In the genomic region with DNA sequence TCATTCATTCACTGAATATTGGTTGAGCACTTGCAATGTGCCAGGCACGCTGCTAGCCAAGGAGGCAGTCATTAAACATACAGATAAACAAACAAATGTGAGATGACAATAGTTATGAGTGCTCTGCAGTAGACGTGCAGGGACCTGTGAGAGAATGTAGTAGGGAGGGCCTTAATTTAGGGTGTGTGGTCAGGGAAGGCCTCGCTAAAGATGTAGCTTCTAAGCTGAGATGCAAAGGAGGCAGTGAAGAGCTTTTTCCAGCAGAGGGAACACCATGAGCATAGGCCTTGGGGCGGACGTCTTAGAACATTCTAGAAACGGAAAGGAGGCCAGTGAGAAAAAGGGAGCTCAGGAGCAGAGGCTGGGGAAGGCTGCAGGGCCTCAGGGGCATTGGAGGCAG, we compare ENCODE assay signal across 12 cellular contexts. TPM values are rescaled to one million over a fixed set of nuclear protein-coding genes. Genes with fewer than 3 reads are reported as not detected.
DNase-seq lines count a peak whose midpoint lies in the region; ATAC-seq, FAIRE-seq and TF ChIP-seq lines count a peak whose summit lies in the region.
"Had no signal": no experiment of that assay in that cellular context is flagged by ENCODE, and none has a peak within 500 bp of the region (broad histone marks: within the 10 kb centered on the region; RNA-seq: fewer than 3 reads in every experiment).

No MANE protein-coding gene starts in this region.

- no peaks in the 10 kb centered on the region for H3F3A ChIP-seq in PC-9 (ENCODE audit: insufficient read depth, low read depth)

- H3K27me3 ChIP-seq in GM12878 (replicated peaks in 1 of 2; ENCODE audit: control insufficient read depth in 2 of 2, insufficient read depth in 2 of 2, low read length in 1 of 2) (no peaks in the 10 kb centered on the region), PC-9 (ENCODE audit: insufficient read depth, low read depth) (no peaks in the 10 kb centered on the region)
- H3K27me3 ChIP-seq: suprapubic skin had no signal

- SMC1A ChIA-PET in GM12878 (lab: Charles Lee; ENCODE audit: uncharacterized antibody, unreplicated experiment): interaction anchor here (0.8 to 8.7 kb wide), 13 partner anchors 14 to 400 kb away, joined by 3 to 72 read pairs (median 8); a partner anchor contains a TSS

- intact Hi-C loops in GM12878 (cut with micrococcal nuclease; ENCODE audit: unreplicated experiment): loop anchor here (5.0 kb wide), 2 partner anchors 302 to 333 kb away; a partner anchor contains a TSS
- intact Hi-C loops in PC-9 (cut with micrococcal nuclease; ENCODE audit: unreplicated experiment): no loop called here

- H3K4me2 ChIP-seq in GM12878 (ENCODE audit: control insufficient read depth, insufficient read depth): peak overlapping the region; percentile 100
- H3K4me2 ChIP-seq in PC-9: no peak overlapping the region
- H3K4me2 ChIP-seq: hepatocyte had no signal

- H3K27ac Mint-ChIP-seq in activated CD4-positive, alpha-beta T cell treated with anti-CD3 and anti-CD28 coated beads, Interleukin-2, amount 10 ng/mL, durations not matched to agents 7 days and 5 days: peak overlapping the region; percentile 96
- H3K27ac Mint-ChIP-seq in stimulated activated effector memory CD8-positive, alpha-beta T cell treated with anti-CD3 and anti-CD28 coated beads, Interleukin-12 subunit alpha, Interleukin-12 subunit beta, amount 100 ng/mL, for 72 hours: peak overlapping the region; percentile 99

- TF ChIP-seq RAD21 in GM12878 (IDR thresholded peaks at IDR 0.05; ENCODE audit: insufficient read depth, low read depth, low read length): no peak

- peaks cover 7% of the 10 kb centered on the region for H3K27me3 Mint-ChIP-seq in activated CD4-positive, alpha-beta T cell treated with anti-CD3 and anti-CD28 coated beads, Interleukin-2, amount 10 ng/mL, durations not matched to agents 7 days and 5 days

- no peak for TF ChIP-seq EP300 in GM12878 (IDR thresholded peaks at IDR 0.05; ENCODE audit: borderline replicate concordance in 1 of 2, control insufficient read depth in 1 of 2, low read depth in 2 of 2, low read length in 2 of 2)

- in situ Hi-C loops in GM12878 (cut with MboI): no loop called here

- H2AFZ ChIP-seq in GM12878 (ENCODE audit: control insufficient read depth, low read depth, low read length): peak overlapping the region; percentile 63
- H2AFZ ChIP-seq in PC-9: no peak overlapping the region
- H2AFZ ChIP-seq: hepatocyte had no signal

- H3K79me2 ChIP-seq in GM12878 (ENCODE audit: control insufficient read depth, insufficient read depth, low read length) (peaks cover 11% of the 10 kb centered on the region), PC-9 (ENCODE audit: low read depth) (no peaks in the 10 kb centered on the region)
- H3K79me2 ChIP-seq: hepatocyte had no signal

- RAD21 ChIA-PET in GM12878 (lab: Charles Lee; ENCODE audit: unreplicated experiment): interaction anchor here (1.0 to 8.5 kb wide), 8 partner anchors 14 to 730 kb away, joined by 3 to 94 read pairs (median 20); a partner anchor contains a TSS

- DNase-seq in activated CD4-positive, alpha-beta T cell treated with anti-CD3 and anti-CD28 coated beads, Interleukin-2, amount 10 ng/mL, durations not matched to agents 7 days and 5 days: no peak
- no peak for DNase-seq in activated CD4-positive, alpha-beta T cell treated with anti-CD3 and anti-CD28 coated beads, Interleukin-2, amount 50 U/mL, for 4 hours
- peak; percentile 9 for DNase-seq in NAMALWA (ENCODE audit: low spot score)
- no peak for DNase-seq in GM12878 (ENCODE audit: low read depth, low spot score)
- DNase-seq in stimulated activated effector memory CD8-positive, alpha-beta T cell treated with anti-CD3 and anti-CD28 coated beads, Interleukin-12 subunit alpha, Interleukin-12 subunit beta, amount 100 ng/mL, for 72 hours (ENCODE audit: low spot score in 2 of 2): no peak
- DNase-seq in cortex of kidney (lab: John Stamatoyannopoulos, UW): no peak
- DNase-seq in PC-9: no peak
- no peak for DNase-seq in GM03348 (ENCODE audit: low spot score)
- DNase-seq: NCI-H2227 treated with DMSO at 0.1 percent for 48 hours had no signal

- no peak for ATAC-seq in GM12878
- no peak for ATAC-seq in stimulated activated effector memory CD8-positive, alpha-beta T cell treated with anti-CD3 and anti-CD28 coated beads, Interleukin-12 subunit alpha, Interleukin-12 subunit beta, amount 100 ng/mL, for 72 hours

- no peak for FAIRE-seq in GM12878 (lab: Jason Lieb, UNC)

- peaks cover 41% of the 10 kb centered on the region for H3K4me1 Mint-ChIP-seq in activated CD4-positive, alpha-beta T cell treated with anti-CD3 and anti-CD28 coated beads, Interleukin-2, amount 10 ng/mL, durations not matched to agents 7 days and 5 days
- H3K4me1 Mint-ChIP-seq in stimulated activated effector memory CD8-positive, alpha-beta T cell treated with anti-CD3 and anti-CD28 coated beads, Interleukin-12 subunit alpha, Interleukin-12 subunit beta, amount 100 ng/mL, for 72 hours: peaks cover 75% of the 10 kb centered on the region

- no peak for TF ChIP-seq POLR2A in GM12878 (IDR thresholded peaks at IDR 0.05; ENCODE audit: low read depth, low read length)

- H3K4me3 Mint-ChIP-seq in activated CD4-positive, alpha-beta T cell treated with anti-CD3 and anti-CD28 coated beads, Interleukin-2, amount 10 ng/mL, durations not matched to agents 7 days and 5 days: peak overlapping the region; percentile 15
- peak overlapping the region; percentile 71 for H3K4me3 Mint-ChIP-seq in stimulated activated effector memory CD8-positive, alpha-beta T cell treated with anti-CD3 and anti-CD28 coated beads, Interleukin-12 subunit alpha, Interleukin-12 subunit beta, amount 100 ng/mL, for 72 hours

- 62% methylated on average over 6 of the region's 6 CpGs for WGBS in GM12878 (ENCODE audit: insufficient coverage, insufficient replicate concordance, low lambda C conversion rate, missing lambda C conversion rate)

- H3K36me3 ChIP-seq in GM12878 (ENCODE audit: control insufficient read depth in 2 of 2, insufficient read depth in 2 of 2, low read length in 1 of 2) (peaks cover 0 to 2% of the 10 kb centered on the region in 2 experiments; a peak in 2 of 4 replicates), PC-9 (ENCODE audit: low read depth) (no peaks in the 10 kb centered on the region)
- H3K36me3 ChIP-seq: suprapubic skin had no signal

- no peaks in the 10 kb centered on the region for H3K9me3 Mint-ChIP-seq in activated CD4-positive, alpha-beta T cell treated with anti-CD3 and anti-CD28 coated beads, Interleukin-2, amount 10 ng/mL, durations not matched to agents 7 days and 5 days
- H3K9me3 Mint-ChIP-seq in stimulated activated effector memory CD8-positive, alpha-beta T cell treated with anti-CD3 and anti-CD28 coated beads, Interleukin-12 subunit alpha, Interleukin-12 subunit beta, amount 100 ng/mL, for 72 hours: peaks cover 3% of the 10 kb centered on the region

- H3K4me3 ChIP-seq in GM12878: no peak overlapping the region
- no peak overlapping the region for H3K4me3 ChIP-seq in PC-9
- H3K4me3 ChIP-seq: hepatocyte, suprapubic skin had no signal

- H3K27ac ChIP-seq in GM12878 (ENCODE audit: control insufficient read depth, insufficient read depth): peak overlapping the region; percentile 98
- H3K27ac ChIP-seq in PC-9: no peak overlapping the region
- H3K27ac ChIP-seq: hepatocyte, suprapubic skin had no signal

- CTCF ChIA-PET in activated CD4-positive, alpha-beta T cell treated with anti-CD3 and anti-CD28 coated beads, Interleukin-2, amount 10 ng/mL, durations not matched to agents 7 days and 5 days (lab: Charles Lee): interaction anchor here (0.8 to 2.6 kb wide), 8 partner anchors 9 to 340 kb away, joined by 3 to 10 read pairs (median 5); no protein-coding TSS in a partner anchor
- CTCF ChIA-PET in GM12878 (lab: Yijun Ruan, JAX): interaction anchor here (0.7 to 12.7 kb wide), 13 partner anchors 14 to 339 kb away, joined by 3 to 310 read pairs (median 7); a partner anchor contains a TSS
- CTCF ChIA-PET in PC-9 (lab: Charles Lee): interaction anchor here (0.6 to 0.7 kb wide), 2 partner anchors 11 to 584 kb away, joined by 3 read pairs; no protein-coding TSS in a partner anchor

- H3K9me3 ChIP-seq in GM12878 (replicated peaks; ENCODE audit: control insufficient read depth, insufficient read depth, low read length) (no peaks in the 10 kb centered on the region), PC-9 (ENCODE audit: insufficient read depth, low read depth) (no peaks in the 10 kb centered on the region)
- H3K9me3 ChIP-seq: suprapubic skin had no signal

- BruUV-seq in GM12878 (replicated peaks; lab: Mats Ljungman, UMichigan): no TSS peak
- no TSS peak for BruUV-seq in PC-9 (replicated peaks; lab: Mats Ljungman, UMichigan)

- H3K4me1 ChIP-seq in GM12878 (ENCODE audit: control insufficient read depth, insufficient read depth, low read length): peaks cover 64% of the 10 kb centered on the region
- peaks cover 16% of the 10 kb centered on the region for H3K4me1 ChIP-seq in PC-9 (replicated peaks; ENCODE audit: insufficient read depth)

- H4K20me1 ChIP-seq in GM12878 (ENCODE audit: control insufficient read depth, insufficient read depth) (no peaks in the 10 kb centered on the region), PC-9 (ENCODE audit: insufficient read depth) (no peaks in the 10 kb centered on the region)

- TF ChIP-seq CTCF in GM12878 (IDR thresholded peaks at IDR 0.05 in 2 of 3, conservative IDR thresholded peaks at IDR 0.05 in 1 of 3; ENCODE audit: control insufficient read depth in 2 of 3, extremely low read depth in 1 of 3, insufficient read depth in 1 of 3, low read depth in 3 of 3, low read length in 3 of 3): peak in 2 of 3 experiments; percentile 28 to 29; a peak in 3 of 6 replicates
- TF ChIP-seq CTCF in PC-9 (conservative IDR thresholded peaks at IDR 0.05): no peak

- peaks cover 7% of the 10 kb centered on the region for H3K36me3 Mint-ChIP-seq in activated CD4-positive, alpha-beta T cell treated with anti-CD3 and anti-CD28 coated beads, Interleukin-2, amount 10 ng/mL, durations not matched to agents 7 days and 5 days (ENCODE audit: low read depth)
- H3K36me3 Mint-ChIP-seq in stimulated activated effector memory CD8-positive, alpha-beta T cell treated with anti-CD3 and anti-CD28 coated beads, Interleukin-12 subunit alpha, Interleukin-12 subunit beta, amount 100 ng/mL, for 72 hours: no peaks in the 10 kb centered on the region

- H3K9me2 ChIP-seq in PC-9 (ENCODE audit: insufficient read depth): no peaks in the 10 kb centered on the region

- peak overlapping the region; percentile 85 for H3K9ac ChIP-seq in GM12878 (ENCODE audit: control insufficient read depth, insufficient read depth, low read length)

- POLR2A ChIA-PET in activated CD4-positive, alpha-beta T cell treated with anti-CD3 and anti-CD28 coated beads, Interleukin-2, amount 10 ng/mL, durations not matched to agents 7 days and 5 days (lab: Charles Lee): no interaction called here
- POLR2A ChIA-PET in GM12878 (lab: Charles Lee): interaction anchor here (0.6 to 6.2 kb wide), 10 partner anchors 19 to 383 kb away, joined by 3 to 51 read pairs (median 10); a partner anchor contains a TSS
- POLR2A ChIA-PET in PC-9 (lab: Charles Lee; ENCODE audit: unreplicated experiment): no interaction called here

RNA-seq across cellular contexts. Expression of a gene that starts 0.8 kb away (rescaled TPM):
- 10 to 100 TPM; 22.7 to 23.3 TPM for total RNA-seq in activated CD4-positive, alpha-beta T cell treated with anti-CD3 and anti-CD28 coated beads, Interleukin-2, amount 10 ng/mL, durations not matched to agents 7 days and 5 days
- total RNA-seq in GM12878 (2013; cell fraction: nucleolus; rRNA removed): 26.0 and 26.7 TPM in 2 replicates
- total RNA-seq in GM12878 (2014; rRNA removed) (91.2 and 96.2 TPM in 2 replicates), GM12878 (2014; rRNA removed; fragmentation: Illumina TruSeq; extraction: Trizol) (58.5 and 59.3 TPM in 2 replicates), GM12878 (2021) (65.6 and 66.5 TPM in 2 replicates), PC-9 (2021) (3.9 and 4.5 TPM in 2 replicates)
- polyA plus RNA-seq in GM12878 (2011; ENCODE audit: low read depth): 15.4 TPM
- polyA plus RNA-seq in GM12878 (2011; rRNA removed) (74.5 and 136 TPM in 2 replicates), GM12878 (2014; fragmentation: Illumina TruSeq; extraction: Trizol) (24.9 and 56.8 TPM in 2 replicates), GM12878 (2014; fragmentation: Nextera tagmentation; extraction: Ambion mirVana) (10 to 100 TPM; 22.9 to 29.8 TPM), GM12878 (2014; rRNA removed) (82.2 and 90.3 TPM in 2 replicates), GM12878 (2016; fragmentation: Nextera tagmentation; extraction: Ambion mirVana) (10 to 100 TPM; 78.5 to 84.5 TPM)
- polyA plus RNA-seq in GM12878 (2011; cell fraction: cytosol; rRNA removed): 163 and 194 TPM in 2 replicates
- 239 and 247 TPM in 2 replicates for polyA plus RNA-seq in GM12878 (2011; cell fraction: nucleus; rRNA removed)
- 24.0 and 30.9 TPM in 2 replicates for polyA plus RNA-seq in GM12878 (2012)
- polyA minus RNA-seq in GM12878 (2011; rRNA and poly(A)+ RNA removed): 76.7 and 132 TPM in 2 replicates
- polyA minus RNA-seq in GM12878 (2011; cell fraction: cytosol; rRNA and poly(A)+ RNA removed): 33.1 and 37.9 TPM in 2 replicates
- polyA minus RNA-seq in GM12878 (2011; cell fraction: nucleus; rRNA and poly(A)+ RNA removed): 27.1 and 35.8 TPM in 2 replicates
- total RNA-seq: pulmonary artery endothelial cell had no signal

RNA-seq across cellular contexts. Expression of a gene that starts 43.2 kb away (rescaled TPM):
- not detected for total RNA-seq in activated CD4-positive, alpha-beta T cell treated with anti-CD3 and anti-CD28 coated beads, Interleukin-2, amount 10 ng/mL, durations not matched to agents 7 days and 5 days
- not detected in 2 replicates for total RNA-seq in GM12878 (2013; cell fraction: nucleolus; rRNA removed)
- total RNA-seq in GM12878 (2014; rRNA removed) (not detected in 2 replicates), GM12878 (2014; rRNA removed; fragmentation: Illumina TruSeq; extraction: Trizol) (not detected in 2 replicates), GM12878 (2021) (not detected in 2 replicates), PC-9 (2021) (not detected in 2 replicates)
- polyA plus RNA-seq in GM12878 (2011; ENCODE audit: low read depth): not detected
- polyA plus RNA-seq in GM12878 (2011; rRNA removed) (not detected in 2 replicates), GM12878 (2014; fragmentation: Illumina TruSeq; extraction: Trizol) (not detected in 2 replicates), GM12878 (2014; fragmentation: Nextera tagmentation; extraction: Ambion mirVana) (not detected), GM12878 (2014; rRNA removed) (not detected in 2 replicates), GM12878 (2016; fragmentation: Nextera tagmentation; extraction: Ambion mirVana) (not detected)
- polyA plus RNA-seq in GM12878 (2011; cell fraction: cytosol; rRNA removed): not detected in 2 replicates
- not detected in 2 replicates for polyA plus RNA-seq in GM12878 (2011; cell fraction: nucleus; rRNA removed)
- polyA plus RNA-seq in GM12878 (2012): not detected in 2 replicates
- not detected in 2 replicates for polyA minus RNA-seq in GM12878 (2011; rRNA and poly(A)+ RNA removed)
- not detected in 2 replicates for polyA minus RNA-seq in GM12878 (2011; cell fraction: cytosol; rRNA and poly(A)+ RNA removed)
- polyA minus RNA-seq in GM12878 (2011; cell fraction: nucleus; rRNA and poly(A)+ RNA removed): not detected in 2 replicates
- total RNA-seq: hepatocyte, pulmonary artery endothelial cell, suprapubic skin had no signal
- polyA plus RNA-seq: hepatocyte had no signal

RNA-seq across cellular contexts. Expression of a gene that starts 53.4 kb away (rescaled TPM):
- total RNA-seq in activated CD4-positive, alpha-beta T cell treated with anti-CD3 and anti-CD28 coated beads, Interleukin-2, amount 10 ng/mL, durations not matched to agents 7 days and 5 days: under 1 TPM; 0.58 to 0.67 TPM
- total RNA-seq in GM12878 (2013; cell fraction: nucleolus; rRNA removed): 70.3 and 76.1 TPM in 2 replicates
- total RNA-seq in GM12878 (2014; rRNA removed): 9.4 and 10.1 TPM in 2 replicates
- total RNA-seq in GM12878 (2014; rRNA removed; fragmentation: Illumina TruSeq; extraction: Trizol): 4.5 and 5.1 TPM in 2 replicates
- total RNA-seq in GM12878 (2021): 8.9 and 9.4 TPM in 2 replicates
- 3.2 TPM for polyA plus RNA-seq in GM12878 (2011; ENCODE audit: low read depth)
- 11.2 and 12.5 TPM in 2 replicates for polyA plus RNA-seq in GM12878 (2011; rRNA removed)
- 9.3 and 12.2 TPM in 2 replicates for polyA plus RNA-seq in GM12878 (2011; cell fraction: cytosol; rRNA removed)
- polyA plus RNA-seq in GM12878 (2011; cell fraction: nucleus; rRNA removed): 42.1 and 51.7 TPM in 2 replicates
- 8.3 and 8.6 TPM in 2 replicates for polyA plus RNA-seq in GM12878 (2012)
- polyA plus RNA-seq in GM12878 (2014; fragmentation: Illumina TruSeq; extraction: Trizol): 3.3 and 5.6 TPM in 2 replicates
- polyA plus RNA-seq in GM12878 (2014; fragmentation: Nextera tagmentation; extraction: Ambion mirVana): 1 to 10 TPM in 1 of 2 experiments, under 1 TPM in 1; 0.82 to 1.5 TPM
- polyA plus RNA-seq in GM12878 (2014; rRNA removed): 9.9 and 10.7 TPM in 2 replicates
- polyA plus RNA-seq in GM12878 (2016; fragmentation: Nextera tagmentation; extraction: Ambion mirVana): 1 to 10 TPM; 2.7 to 3.5 TPM
- 10.5 and 25.9 TPM in 2 replicates for polyA minus RNA-seq in GM12878 (2011; rRNA and poly(A)+ RNA removed)
- 5.3 and 5.5 TPM in 2 replicates for polyA minus RNA-seq in GM12878 (2011; cell fraction: cytosol; rRNA and poly(A)+ RNA removed)
- polyA minus RNA-seq in GM12878 (2011; cell fraction: nucleus; rRNA and poly(A)+ RNA removed): 11.3 and 11.5 TPM in 2 replicates
- not detected in 2 replicates for total RNA-seq in PC-9 (2021)
- polyA plus RNA-seq: hepatocyte had no signal
